Comparison of ENCODE assay signal across 17 cellular contexts in genomic region chr2:42519624-42520023, GRCh38. TPM values are rescaled to one million over a fixed set of nuclear protein-coding genes. Genes with fewer than 3 reads are reported as not detected.
DNase-seq lines count a peak whose midpoint lies in the region; ATAC-seq and TF ChIP-seq lines count a peak whose summit lies in the region.
"Had no signal": no experiment of that assay in that cellular context is flagged by ENCODE, and none has a peak within 500 bp of the region (broad histone marks: within the 10 kb centered on the region; RNA-seq: fewer than 3 reads in every experiment).

No MANE protein-coding gene starts in this region.

- no peak overlapping the region for H3K4me3 ChIP-seq in epithelial cell of proximal tubule (ENCODE audit: low read depth, low read length)
- H3K4me3 ChIP-seq: A549; BLaER1 treated with 17β-estradiol and CSF1 and Interleukin-3, amounts not matched to agents 10 nM and 100 nM had no signal

- ATAC-seq in GM21825 (IDR thresholded peaks at IDR 0.05; ENCODE audit: unreplicated experiment), result no peak
- ATAC-seq: A549; CD8-positive, alpha-beta T cell had no signal

- no peak for TF ChIP-seq CTCF in epithelial cell of proximal tubule (conservative IDR thresholded peaks at IDR 0.05; ENCODE audit: low read depth, low read length)

- peak; percentile 22 for DNase-seq in DMS53 (lab: John Stamatoyannopoulos, UW)
- no peak for DNase-seq in DMS53 treated with DMSO at 0.1 percent for 48 hours (lab: John Stamatoyannopoulos, UW; ENCODE audit: unreplicated experiment)
- peak; percentile 43 for DNase-seq in amniotic epithelial cell (ENCODE audit: low read depth)
- peak; percentile 37 for DNase-seq in epithelial cell of proximal tubule (ENCODE audit: low read depth)
- peak; percentile 40 for DNase-seq in renal cortical epithelial cell (ENCODE audit: low read depth)
- no peak for DNase-seq in NCI-H510A (lab: John Stamatoyannopoulos, UW)
- DNase-seq: AML-193; Caco-2; Calu3; CD4-positive, alpha-beta T cell; CD8-positive, alpha-beta T cell; DMS79 treated with DMSO at 0.1 percent for 48 hours; GF-D8 had no signal

RNA-seq across cellular contexts. Expression of gene KCNG3, which starts 25.8 kb away (rescaled TPM):
- total RNA-seq in epithelial cell of proximal tubule (not detected in 2 replicates), renal cortical epithelial cell (0.15 TPM in 1 of 2 replicates, not detected in the other)
- total RNA-seq: B cell had no signal

RNA-seq across cellular contexts. Expression of gene MTA3, which starts 48.8 kb away (rescaled TPM):
- total RNA-seq in epithelial cell of proximal tubule (17.8 and 20.6 TPM in 2 replicates), renal cortical epithelial cell (28.0 and 47.6 TPM in 2 replicates)

Comparison
In these comparisons a context has a peak if more than half of its experiments do, and no peak if none do; other contexts are left out.
1. DNase-seq: peak in DMS53 (single experiment), amniotic epithelial cell (single experiment), epithelial cell of proximal tubule (single experiment) and renal cortical epithelial cell (single experiment); none in DMS53 treated with DMSO at 0.1 percent for 48 hours (single experiment) and NCI-H510A (single experiment).